Comparison of ENCODE assay signal across 8 cellular contexts in the genomic region with DNA sequence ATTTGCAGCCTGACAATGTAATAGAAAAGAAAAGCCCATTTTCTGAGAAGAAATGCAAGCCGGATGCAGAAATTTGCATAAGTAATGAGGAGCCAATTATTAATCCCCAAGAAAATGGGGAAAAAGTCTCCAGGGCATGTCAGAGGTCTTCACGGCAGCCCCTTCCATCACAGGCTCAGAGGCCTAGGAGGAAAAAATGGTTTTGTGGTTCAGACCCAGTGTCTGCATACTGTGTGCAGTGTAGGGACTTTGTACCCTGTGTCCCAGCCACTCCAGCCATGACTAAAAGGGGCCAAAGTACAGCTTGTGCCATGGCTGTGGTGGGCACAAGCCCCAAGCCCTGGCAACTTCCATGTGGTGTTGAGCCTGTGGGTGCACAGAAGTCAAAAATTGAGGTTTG.
"Had no signal": no experiment of that assay in that cellular context is flagged by ENCODE, and none has a peak within 500 bp of the region (broad histone marks: within the 10 kb centered on the region; RNA-seq: fewer than 3 reads in every experiment).

No MANE protein-coding gene starts in this region.

- DNase-seq: GDM1, GF-D8 had no signal

- H3K4me3 ChIP-seq: GM12878 had no signal

- ATAC-seq: GM12878 had no signal

- FAIRE-seq: G401.6, GM12878, GM12891, GM12892, GM18507, GM19239 had no signal
